In genomic region chr17:4479982-4480751, GRCh38 we compare ENCODE assay signal across 16 cellular contexts. TPM values are rescaled to one million over a fixed set of nuclear protein-coding genes. Genes with fewer than 3 reads are reported as not detected.
DNase-seq lines count a peak whose midpoint lies in the region; ATAC-seq, FAIRE-seq and TF ChIP-seq lines count a peak whose summit lies in the region.
"Had no signal": no experiment of that assay in that cellular context is flagged by ENCODE, and none has a peak within 500 bp of the region (broad histone marks: within the 10 kb centered on the region; RNA-seq: fewer than 3 reads in every experiment).

No MANE protein-coding gene starts in this region.

- H3K4me3 Mint-ChIP-seq in activated CD4-positive, alpha-beta T cell treated with anti-CD3 and anti-CD28 coated beads, Interleukin-2, amount 10 ng/mL, durations not matched to agents 7 days and 5 days: no peak overlapping the region
- H3K4me3 Mint-ChIP-seq: nephron progenitor cell had no signal

- H3K9me3 ChIP-seq in KOPT-K1 (ENCODE audit: insufficient read depth, low read length, poor library complexity, severe bottlenecking) (no peaks in the 10 kb centered on the region), pancreas (no peaks in the 10 kb centered on the region)
- no peaks in the 10 kb centered on the region for H3K9me3 ChIP-seq in effector memory CD4-positive, alpha-beta T cell (ENCODE audit: control insufficient read depth, low read length)
- H3K9me3 ChIP-seq: sigmoid colon had no signal

- no peak for TF ChIP-seq CTCF in pancreas (IDR thresholded peaks at IDR 0.05)

- H3K36me3 Mint-ChIP-seq in activated CD4-positive, alpha-beta T cell treated with anti-CD3 and anti-CD28 coated beads, Interleukin-2, amount 10 ng/mL, durations not matched to agents 7 days and 5 days (ENCODE audit: low read depth): peaks cover 15% of the 10 kb centered on the region

- CTCF ChIA-PET in activated CD4-positive, alpha-beta T cell treated with anti-CD3 and anti-CD28 coated beads, Interleukin-2, amount 10 ng/mL, durations not matched to agents 7 days and 5 days (lab: Charles Lee): interaction anchor here (1.5 kb wide), 1 partner anchor 67 kb away, joined by 3 read pairs; no protein-coding TSS in a partner anchor

- intact Hi-C loops in pancreas (cut with DNase I): no loop called here

- FAIRE-seq in pancreas (lab: Jason Lieb, UNC): no peak
- FAIRE-seq: D721Med, endothelial cell of umbilical vein, keratinocyte had no signal

- H3K27me3 Mint-ChIP-seq in activated CD4-positive, alpha-beta T cell treated with anti-CD3 and anti-CD28 coated beads, Interleukin-2, amount 10 ng/mL, durations not matched to agents 7 days and 5 days: no peaks in the 10 kb centered on the region

- 47 to 54% methylated on average over 13 of the region's 13 CpGs for WGBS in pancreas, 2 donors

- POLR2A ChIA-PET in activated CD4-positive, alpha-beta T cell treated with anti-CD3 and anti-CD28 coated beads, Interleukin-2, amount 10 ng/mL, durations not matched to agents 7 days and 5 days (lab: Charles Lee): no interaction called here

- peak overlapping the region; percentile 55 for H3K27ac Mint-ChIP-seq in activated CD4-positive, alpha-beta T cell treated with anti-CD3 and anti-CD28 coated beads, Interleukin-2, amount 10 ng/mL, durations not matched to agents 7 days and 5 days

- no peaks in the 10 kb centered on the region for H3K27me3 ChIP-seq in pancreas
- no peaks in the 10 kb centered on the region for H3K27me3 ChIP-seq in effector memory CD4-positive, alpha-beta T cell (replicated peaks; ENCODE audit: control insufficient read depth, insufficient read depth, low read length, poor library complexity, severe bottlenecking)
- H3K27me3 ChIP-seq: cardiac muscle cell, sigmoid colon had no signal

- peaks cover 7 to 31% (median 15%) of the 10 kb centered on the region in 3 donors for H3K4me1 ChIP-seq in pancreas
- H3K4me1 ChIP-seq in effector memory CD4-positive, alpha-beta T cell (ENCODE audit: control insufficient read depth, insufficient read depth, low read length, poor library complexity, severe bottlenecking): peaks cover 23% of the 10 kb centered on the region
- H3K4me1 ChIP-seq: sigmoid colon had no signal

- H3K36me3 ChIP-seq in KOPT-K1 (ENCODE audit: insufficient read depth, low read length) (no peaks in the 10 kb centered on the region; the same call in 1 of the 2 replicates), pancreas (no peaks in the 10 kb centered on the region)
- H3K36me3 ChIP-seq in effector memory CD4-positive, alpha-beta T cell (ENCODE audit: control insufficient read depth, insufficient read depth, low read length): no peaks in the 10 kb centered on the region
- H3K36me3 ChIP-seq: cardiac muscle cell, sigmoid colon had no signal

- H3K4me1 Mint-ChIP-seq in activated CD4-positive, alpha-beta T cell treated with anti-CD3 and anti-CD28 coated beads, Interleukin-2, amount 10 ng/mL, durations not matched to agents 7 days and 5 days: peaks cover 44% of the 10 kb centered on the region

- DNase-seq in activated CD4-positive, alpha-beta T cell treated with anti-CD3 and anti-CD28 coated beads, Interleukin-2, amount 10 ng/mL, durations not matched to agents 7 days and 5 days: no peak
- DNase-seq in activated CD4-positive, alpha-beta T cell treated with anti-CD3 and anti-CD28 coated beads for 4 hours: no peak
- peak; percentile 60 for DNase-seq in islet precursor cell
- DNase-seq in pancreas: peak in 2 of 6 donors; percentile 44 to 50
- no peak for DNase-seq in NCI-H82 (lab: John Stamatoyannopoulos, UW)
- no peak for DNase-seq in effector memory CD4-positive, alpha-beta T cell
- DNase-seq: nephron progenitor cell, sigmoid colon, T-helper 9 cell had no signal

- no peaks in the 10 kb centered on the region for H3K9me3 Mint-ChIP-seq in activated CD4-positive, alpha-beta T cell treated with anti-CD3 and anti-CD28 coated beads, Interleukin-2, amount 10 ng/mL, durations not matched to agents 7 days and 5 days
- H3K9me3 Mint-ChIP-seq: nephron progenitor cell had no signal

- ATAC-seq in pancreas (peak; percentile 2 to 26 (median 16)), HG02870 (IDR thresholded peaks at IDR 0.05; ENCODE audit: unreplicated experiment) (no peak)

- H3K27ac ChIP-seq in KOPT-K1 (ENCODE audit: low read depth, low read length, poor library complexity, severe bottlenecking): peak overlapping the region; percentile 80
- peak overlapping the region; percentile 49 to 85 (median 69) for H3K27ac ChIP-seq in pancreas
- H3K27ac ChIP-seq in effector memory CD4-positive, alpha-beta T cell (ENCODE audit: insufficient read depth, low read length, poor library complexity, severe bottlenecking): no peak overlapping the region
- H3K27ac ChIP-seq: cardiac muscle cell, sigmoid colon had no signal

- H3K4me3 ChIP-seq in pancreas: no peak overlapping the region
- no peak overlapping the region for H3K4me3 ChIP-seq in effector memory CD4-positive, alpha-beta T cell (ENCODE audit: insufficient read depth, low read depth, low read length, poor library complexity, severe bottlenecking)
- H3K4me3 ChIP-seq: cardiac muscle cell, sigmoid colon had no signal

RNA-seq across cellular contexts. Expression of gene SPNS2, which starts 18.5 kb away (rescaled TPM):
- under 1 TPM; 0.25 to 0.29 TPM for total RNA-seq in activated CD4-positive, alpha-beta T cell treated with anti-CD3 and anti-CD28 coated beads, Interleukin-2, amount 10 ng/mL, durations not matched to agents 7 days and 5 days
- 10 to 100 TPM in 5 of 6 donors, 1 to 10 TPM in 1; 7.6 to 27.5 (median 17.2) TPM for total RNA-seq in pancreas
- 10 to 100 TPM; 43.7 to 51.7 TPM for polyA plus RNA-seq in pancreas
- total RNA-seq: A673 had no signal

RNA-seq across cellular contexts. Expression of gene SPNS3, which starts 46.4 kb away (rescaled TPM):
- 1 to 10 TPM; 6.5 to 8.0 TPM for total RNA-seq in activated CD4-positive, alpha-beta T cell treated with anti-CD3 and anti-CD28 coated beads, Interleukin-2, amount 10 ng/mL, durations not matched to agents 7 days and 5 days
- under 1 TPM; 0.08 to 0.89 (median 0.44) TPM for total RNA-seq in pancreas
- polyA plus RNA-seq in pancreas: under 1 TPM; 0.84 to 0.96 TPM
- total RNA-seq: A673, cardiac muscle cell, sigmoid colon had no signal
- polyA plus RNA-seq: cardiac muscle cell, keratinocyte had no signal

Comparison
In these comparisons a context has a peak if more than half of its experiments do, and no peak if none do; other contexts are left out.
1. RNA of gene SPNS2, which starts 18.5 kb away (total RNA-seq): 7.6 to 27.5 TPM in pancreas; 0.25 to 0.29 TPM in activated CD4-positive, alpha-beta T cell treated with anti-CD3 and anti-CD28 coated beads, Interleukin-2, amount 10 ng/mL, durations not matched to agents 7 days and 5 days; every median in the first group is over 4 times any median in the second.